ENCODE assay signal across 8 cellular contexts in genomic region chr12:102883204-102883799, GRCh38. TPM values are rescaled to one million over a fixed set of nuclear protein-coding genes. Genes with fewer than 3 reads are reported as not detected.
A peak's percentile ranks its signal among the peaks of the same experiment; 100 is the strongest.
DNase-seq lines count a peak whose midpoint lies in the region; ATAC-seq, FAIRE-seq and TF ChIP-seq lines count a peak whose summit lies in the region.

No MANE protein-coding gene starts in this region.

- H3K36me3 ChIP-seq in H7 (replicated peaks; ENCODE audit: control insufficient read depth, insufficient read depth, low read length), result no peaks in the 10 kb centered on the region
- H3K36me3 ChIP-seq in upper lobe of right lung, result no peaks in the 10 kb centered on the region

- peak; percentile 77 for TF ChIP-seq CTCF in upper lobe of right lung (IDR thresholded peaks at IDR 0.05)

- no peaks in the 10 kb centered on the region for H3K9me3 ChIP-seq in upper lobe of right lung

- no peaks in the 10 kb centered on the region for H3K4me1 ChIP-seq in upper lobe of right lung

- ATAC-seq in upper lobe of right lung (peak; percentile 71), HG03139 (IDR thresholded peaks at IDR 0.05; ENCODE audit: unreplicated experiment) (no peak)

- intact Hi-C loops in upper lobe of right lung (cut with DNase I), result no loop called here

- peak; percentile 64 for FAIRE-seq in endometrium (lab: Jason Lieb, UNC)

- H3K27me3 ChIP-seq in H7 (ENCODE audit: control insufficient read depth, insufficient read depth, low read length) (no peaks in the 10 kb centered on the region), upper lobe of right lung (peaks cover 15% of the 10 kb centered on the region)

- H3K4me3 ChIP-seq in H7 (ENCODE audit: insufficient read depth, low read depth, low read length), result no peak overlapping the region
- no peak overlapping the region for H3K4me3 ChIP-seq in upper lobe of right lung

- peak; percentile 58 for DNase-seq in COR-L47 (lab: John Stamatoyannopoulos, UW)
- DNase-seq in H7, result peak; percentile 70
- peak; percentile 82 for DNase-seq in NCI-H2196 (lab: John Stamatoyannopoulos, UW; ENCODE audit: unreplicated experiment)
- peak; percentile 5 to 13 for DNase-seq in activated CD4-positive, alpha-beta T cell treated with anti-CD3 and anti-CD28 coated beads, Interleukin-2, amount 50 U/mL, for 4 hours
- peak; percentile 72 for DNase-seq in mucosa of gallbladder (ENCODE audit: low spot score)
- peak; percentile 73 for DNase-seq in upper lobe of right lung

- H3K27ac ChIP-seq in upper lobe of right lung, result no peak overlapping the region

RNA-seq across cellular contexts. Expression of gene PAH, which starts 33.7 kb away (rescaled TPM):
- total RNA-seq in H7 (2014; rRNA removed; shearing (Covaris generic)), result 0.37 and 0.42 TPM in 2 replicates
- total RNA-seq in mucosa of gallbladder (958 TPM), upper lobe of right lung (not detected)

Comparison
In these comparisons a context has a peak if more than half of its experiments do, and no peak if none do; other contexts are left out.
1. DNase-seq: peak in every context shown above with its lines; median percentile 82 in NCI-H2196; 73 in upper lobe of right lung; 72 in mucosa of gallbladder; 70 in H7; 58 in COR-L47; 9 in activated CD4-positive, alpha-beta T cell treated with anti-CD3 and anti-CD28 coated beads, Interleukin-2, amount 50 U/mL, for 4 hours.
2. RNA of gene PAH, which starts 33.7 kb away (total RNA-seq): 958 TPM in mucosa of gallbladder (single experiment); 0.37 to 0.42 TPM in H7 and not detected in upper lobe of right lung (single experiment); every median in the first group is over 100 times any median in the second.